ENCODE assay signal across 10 cellular contexts in the genomic region with DNA sequence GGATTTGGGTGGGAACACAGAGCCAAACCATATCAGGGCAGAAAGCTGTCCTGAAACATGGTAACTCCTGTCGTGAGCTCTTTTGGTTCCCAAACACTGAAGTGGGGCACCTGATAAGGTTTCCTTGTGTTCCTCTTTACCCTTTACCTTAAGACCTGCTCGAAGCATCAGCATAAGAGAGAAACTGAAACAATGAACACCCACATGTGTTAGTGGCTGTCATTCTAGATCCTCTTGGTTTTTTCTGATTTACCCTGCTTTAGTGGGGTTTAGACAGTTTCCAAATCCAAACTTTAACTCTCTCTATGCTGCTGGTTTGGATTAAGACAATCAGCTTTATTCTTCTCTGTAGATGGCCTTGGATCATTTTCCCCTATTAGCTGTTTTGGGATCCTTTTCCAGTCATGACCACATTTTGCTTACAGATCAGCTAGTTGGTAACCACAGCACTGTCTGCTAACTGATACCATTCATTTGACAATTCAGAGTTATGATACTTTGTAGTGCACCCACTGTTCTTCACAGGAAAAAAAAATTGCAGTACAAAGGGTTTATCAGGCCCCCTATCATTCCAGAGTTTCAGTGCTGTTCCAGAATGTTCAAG. TPM values are rescaled to one million over a fixed set of nuclear protein-coding genes. Genes with fewer than 3 reads are reported as not detected.
DNase-seq lines count a peak whose midpoint lies in the region; ATAC-seq and TF ChIP-seq lines count a peak whose summit lies in the region.
"Had no signal": no experiment of that assay in that cellular context is flagged by ENCODE, and none has a peak within 500 bp of the region (broad histone marks: within the 10 kb centered on the region; RNA-seq: fewer than 3 reads in every experiment).

No MANE protein-coding gene starts in this region.

- H3K27me3 Mint-ChIP-seq in activated naive CD8-positive, alpha-beta T cell, result peaks cover 4% of the 10 kb centered on the region
- H3K27me3 Mint-ChIP-seq in activated naive CD8-positive, alpha-beta T cell treated with anti-CD3 and anti-CD28 coated beads for 36 hours, result peaks cover 3% of the 10 kb centered on the region

- WGBS in upper lobe of left lung, 2 donors, result 66 to 67% methylated on average over 2 of the region's 2 CpGs

- H3K4me1 ChIP-seq in upper lobe of left lung (peaks cover 0 to 8% (median 0%) of the 10 kb centered on the region in 4 donors), HAP-1 (no peaks in the 10 kb centered on the region)
- H3K4me1 ChIP-seq: ascending aorta had no signal

- peak; percentile 62 for ATAC-seq in HG02642 (IDR thresholded peaks at IDR 0.05; ENCODE audit: poor library complexity, unreplicated experiment)
- ATAC-seq in HG03565 (IDR thresholded peaks at IDR 0.05; ENCODE audit: unreplicated experiment), result peak; percentile 45
- no peak for ATAC-seq in upper lobe of left lung (ENCODE audit: low FRiP score in 2 of 2)
- no peak for ATAC-seq in left cardiac atrium

- no peaks in the 10 kb centered on the region for H3K27me3 ChIP-seq in upper lobe of left lung
- no peaks in the 10 kb centered on the region for H3K27me3 ChIP-seq in HAP-1 (ENCODE audit: low read depth)
- H3K27me3 ChIP-seq: ascending aorta, ovary had no signal

- H3K9me3 Mint-ChIP-seq in activated naive CD8-positive, alpha-beta T cell (ENCODE audit: low read depth), result peaks cover 7% of the 10 kb centered on the region
- peaks cover 12% of the 10 kb centered on the region for H3K9me3 Mint-ChIP-seq in activated naive CD8-positive, alpha-beta T cell treated with anti-CD3 and anti-CD28 coated beads for 36 hours

- in situ Hi-C loops in HAP-1 (cut with MboI; ENCODE audit: low sequenced_read_pairs), result no loop called here

- H3K4me3 Mint-ChIP-seq in activated naive CD8-positive, alpha-beta T cell, result no peak overlapping the region
- H3K4me3 Mint-ChIP-seq in activated naive CD8-positive, alpha-beta T cell treated with anti-CD3 and anti-CD28 coated beads for 36 hours, result no peak overlapping the region

- intact Hi-C loops in left cardiac atrium (cut with DNase I), result no loop called here

- H3K36me3 Mint-ChIP-seq in activated naive CD8-positive, alpha-beta T cell, result peaks cover 6% of the 10 kb centered on the region
- H3K36me3 Mint-ChIP-seq in activated naive CD8-positive, alpha-beta T cell treated with anti-CD3 and anti-CD28 coated beads for 36 hours, result peaks cover 2% of the 10 kb centered on the region

- no peak for TF ChIP-seq POLR2A in upper lobe of left lung (IDR thresholded peaks at IDR 0.05)

- H3K36me3 ChIP-seq in upper lobe of left lung, result no peaks in the 10 kb centered on the region
- H3K36me3 ChIP-seq in HAP-1 (replicated peaks), result no peaks in the 10 kb centered on the region
- H3K36me3 ChIP-seq: ascending aorta, ovary had no signal

- H3K9me3 ChIP-seq in upper lobe of left lung (peaks cover 0 to 9% (median 3%) of the 10 kb centered on the region in 4 donors), HAP-1 (no peaks in the 10 kb centered on the region)
- H3K9me3 ChIP-seq: ascending aorta, ovary had no signal

- no peak for TF ChIP-seq CTCF in upper lobe of left lung (IDR thresholded peaks at IDR 0.05)

- peak overlapping the region; percentile 17 for H3K27ac Mint-ChIP-seq in activated naive CD8-positive, alpha-beta T cell
- H3K27ac Mint-ChIP-seq in activated naive CD8-positive, alpha-beta T cell treated with anti-CD3 and anti-CD28 coated beads for 36 hours, result no peak overlapping the region

- no peak for TF ChIP-seq EP300 in upper lobe of left lung (IDR thresholded peaks at IDR 0.05)

- H3K4me3 ChIP-seq in upper lobe of left lung (no peak overlapping the region), HAP-1 (no peak overlapping the region)
- H3K4me3 ChIP-seq: ascending aorta, ovary had no signal

- DNase-seq in activated naive CD8-positive, alpha-beta T cell treated with anti-CD3 and anti-CD28 coated beads for 36 hours, result no peak
- DNase-seq in upper lobe of left lung (no peak), left cardiac atrium (no peak), HAP-1 (ENCODE audit: low spot score in 2 of 2) (no peak), SHP77 (lab: John Stamatoyannopoulos, UW) (no peak)
- DNase-seq: ovary had no signal

- peak overlapping the region in 3 of 4 donors; percentile 57 to 83 (median 68) for H3K27ac ChIP-seq in upper lobe of left lung
- H3K27ac ChIP-seq: ovary had no signal

- H3K4me1 Mint-ChIP-seq in activated naive CD8-positive, alpha-beta T cell (ENCODE audit: low read depth), result peaks cover 2% of the 10 kb centered on the region
- peaks cover 5% of the 10 kb centered on the region for H3K4me1 Mint-ChIP-seq in activated naive CD8-positive, alpha-beta T cell treated with anti-CD3 and anti-CD28 coated beads for 36 hours

RNA-seq across cellular contexts. Expression of a gene that starts 1.0 kb away (rescaled TPM):
- under 1 TPM in 1 of 2 experiments, not detected in 1; 0.20 TPM for total RNA-seq in activated naive CD8-positive, alpha-beta T cell treated with anti-CD3 and anti-CD28 coated beads for 36 hours
- total RNA-seq in upper lobe of left lung (10 to 100 TPM; 16.2 to 83.3 (median 28.7) TPM), left cardiac atrium (1 to 10 TPM; 5.2 to 9.5 TPM)

RNA-seq across cellular contexts. Expression of a gene that starts 49.2 kb away (rescaled TPM):
- not detected for total RNA-seq in activated naive CD8-positive, alpha-beta T cell treated with anti-CD3 and anti-CD28 coated beads for 36 hours
- under 1 TPM in 2 of 6 donors, not detected in 4; 0.10 to 0.26 TPM for total RNA-seq in upper lobe of left lung
- total RNA-seq in left cardiac atrium, result not detected
- total RNA-seq: ascending aorta, ovary had no signal

RNA-seq across cellular contexts. Expression of a gene that starts 58.2 kb away (rescaled TPM):
- total RNA-seq in activated naive CD8-positive, alpha-beta T cell treated with anti-CD3 and anti-CD28 coated beads for 36 hours, result not detected
- total RNA-seq in upper lobe of left lung (1 to 10 TPM in 2 of 6 donors, under 1 TPM in 3, not detected in 1; 0.20 to 1.9 (median 0.57) TPM), left cardiac atrium (not detected)
- total RNA-seq: ascending aorta, ovary had no signal

Comparison
In these comparisons a context has a peak if more than half of its experiments do, and no peak if none do; other contexts are left out.
1. ATAC-seq: peak in HG02642 (single experiment) and HG03565 (single experiment); none in upper lobe of left lung (0 of 2) and left cardiac atrium (0 of 2).
2. RNA of a gene that starts 1.0 kb away (total RNA-seq): 16.2 to 83.3 TPM in upper lobe of left lung and 5.2 to 9.5 TPM in left cardiac atrium; 0.20 TPM in activated naive CD8-positive, alpha-beta T cell treated with anti-CD3 and anti-CD28 coated beads for 36 hours; every median in the first group is over 4 times any median in the second.